Comparison of ENCODE assay signal across 8 cellular contexts in genomic region chr12:64621257-64621942, GRCh38. TPM values are rescaled to one million over a fixed set of nuclear protein-coding genes. Genes with fewer than 3 reads are reported as not detected.
DNase-seq lines count a peak whose midpoint lies in the region; ATAC-seq, FAIRE-seq and TF ChIP-seq lines count a peak whose summit lies in the region.

No MANE protein-coding gene starts in this region.

- no peaks in the 10 kb centered on the region for H3K27me3 ChIP-seq in Karpas-422 (ENCODE audit: low read length)

- H2AFZ ChIP-seq in Karpas-422 (ENCODE audit: low read length), result no peak overlapping the region

- H3K4me3 ChIP-seq in Karpas-422 (ENCODE audit: low read length) (peak overlapping the region; percentile 64), fibroblast of the aortic adventitia (ENCODE audit: low read depth, low read length) (no peak overlapping the region)

- peak overlapping the region; percentile 95 for H3K27ac ChIP-seq in Karpas-422 (ENCODE audit: low read length)

- peak; percentile 53; the same call in 1 of the 2 replicates for TF ChIP-seq POLR2A in GM12891 (IDR thresholded peaks at IDR 0.05; ENCODE audit: low read depth, low read length)

- peak; percentile 85 for FAIRE-seq in GM12891 (lab: Jason Lieb, UNC)

- no peaks in the 10 kb centered on the region for H3K9me2 ChIP-seq in Karpas-422 (replicated peaks; ENCODE audit: insufficient read depth, low read length)

- H4K20me1 ChIP-seq in Karpas-422 (ENCODE audit: insufficient read depth, low read depth, low read length), result 0 out of 2 replicates have a peak, but pooled peaks cover 5% of the 10 kb centered on the region

- peaks cover 82% of the 10 kb centered on the region for H3K79me2 ChIP-seq in Karpas-422 (ENCODE audit: low read length)

- DNase-seq in GM12891 (ENCODE audit: insufficient read length, low spot score) (no peak), Karpas-422 (peak; percentile 95), fibroblast of the aortic adventitia (ENCODE audit: low read depth) (peak; percentile 26), DMS79 (lab: John Stamatoyannopoulos, UW) (no peak), A172 (ENCODE audit: low spot score) (no peak), NCI-H2029 treated with DMSO at 0.1 percent for 48 hours (lab: John Stamatoyannopoulos, UW) (no peak)
- no peak for DNase-seq in central memory CD4-positive, alpha-beta T cell

- H3K9ac ChIP-seq in Karpas-422 (ENCODE audit: low read length), result peak overlapping the region; percentile 68

- peak overlapping the region; percentile 83 for H3K4me2 ChIP-seq in Karpas-422 (ENCODE audit: low read depth, low read length, poor library complexity, severe bottlenecking)

- TF ChIP-seq CTCF in fibroblast of the aortic adventitia (IDR thresholded peaks at IDR 0.05; ENCODE audit: insufficient read depth, low read length), result no peak

- peaks cover 6% of the 10 kb centered on the region; the same call in 1 of the 2 replicates for H3K36me3 ChIP-seq in Karpas-422 (ENCODE audit: insufficient read depth, low read length)

- ATAC-seq in GM21717 (IDR thresholded peaks at IDR 0.05; ENCODE audit: unreplicated experiment), result peak; percentile 66

- H3K4me1 ChIP-seq in Karpas-422 (ENCODE audit: low read length), result peaks cover 92% of the 10 kb centered on the region

- H3K9me3 ChIP-seq in Karpas-422 (ENCODE audit: low read length), result no peaks in the 10 kb centered on the region

TF ChIP-seq in GM12891, 5 proteins besides CTCF, POLR2A, EP300 and RAD21:
- TF ChIP-seq SPI1 (IDR thresholded peaks at IDR 0.05; ENCODE audit: low read depth, low read length) (peak; percentile 39), POLR2AphosphoS5 (IDR thresholded peaks at IDR 0.05; ENCODE audit: low read depth, low read length) (peak; percentile 43; the same call in 1 of the 2 replicates), PAX5 (IDR thresholded peaks at IDR 0.05; ENCODE audit: insufficient read depth, low read length, severe bottlenecking) (peak; percentile 49), POU2F2 (IDR thresholded peaks at IDR 0.05; ENCODE audit: low read depth, low read length) (peak; percentile 63; the same call in 1 of the 2 replicates), TAF1 (IDR thresholded peaks at IDR 0.05; ENCODE audit: low read depth, low read length) (0 out of 2 replicates have a peak, but pooled peaks have one; percentile 44)

RNA-seq across cellular contexts. Expression of gene RASSF3, which starts 11.1 kb away (rescaled TPM):
- polyA plus RNA-seq in GM12891 (2012; ENCODE audit: low read depth, missing spikeins), result 25.4 TPM
- total RNA-seq in Karpas-422 (2014; rRNA removed; shearing (Covaris generic); ENCODE audit: low replicate concordance), result 21.5 and 27.4 TPM in 2 replicates
- 7.7 and 13.6 TPM in 2 replicates for total RNA-seq in fibroblast of the aortic adventitia (ENCODE audit: low replicate concordance)
- total RNA-seq in A172 (2014; rRNA removed; shearing (Covaris generic)), result 21.4 and 23.0 TPM in 2 replicates

Comparison
In these comparisons a context has a peak if more than half of its experiments do, and no peak if none do; other contexts are left out.
1. DNase-seq: peak in Karpas-422 (single experiment) and fibroblast of the aortic adventitia (single experiment); none in GM12891 (single experiment), central memory CD4-positive, alpha-beta T cell (single experiment), DMS79 (single experiment), A172 (single experiment) and NCI-H2029 treated with DMSO at 0.1 percent for 48 hours (single experiment).